ENCODE assay signal across 27 cellular contexts in the genomic region with DNA sequence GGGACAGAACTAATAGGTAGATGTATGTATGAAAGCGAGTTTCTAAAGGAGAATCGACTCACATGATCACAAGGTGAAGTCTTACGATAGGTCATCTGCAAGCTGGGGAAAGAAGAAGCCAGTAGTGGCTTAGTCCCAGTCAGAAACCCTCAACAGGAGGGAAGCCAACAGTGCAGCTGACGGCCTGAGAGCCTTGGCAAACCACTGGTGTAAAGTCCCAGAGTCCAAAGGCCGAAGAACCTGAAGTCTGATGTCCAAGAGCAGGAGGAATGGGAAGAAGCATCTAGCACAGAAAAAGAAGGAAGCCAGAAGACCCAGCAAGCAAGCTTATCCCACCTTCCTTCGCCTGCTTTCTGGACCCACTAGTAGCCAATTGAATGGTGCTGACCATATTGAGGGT.
DNase-seq lines count a peak whose midpoint lies in the region; ATAC-seq, FAIRE-seq and TF ChIP-seq lines count a peak whose summit lies in the region.
"Had no signal": no experiment of that assay in that cellular context is flagged by ENCODE, and none has a peak within 500 bp of the region (broad histone marks: within the 10 kb centered on the region; RNA-seq: fewer than 3 reads in every experiment).

No MANE protein-coding gene starts in this region.

- TF ChIP-seq CTCF in endothelial cell (IDR thresholded peaks at IDR 0.05; ENCODE audit: unreplicated experiment) (no peak), right lobe of liver (IDR thresholded peaks at IDR 0.05) (no peak), left lung (IDR thresholded peaks at IDR 0.05) (no peak)

- no peak overlapping the region for H3K27ac Mint-ChIP-seq in endothelial cell (ENCODE audit: unreplicated experiment)
- H3K27ac Mint-ChIP-seq: CD14-positive monocyte; CD4-positive, alpha-beta memory T cell; CD4-positive, CD25-positive, alpha-beta regulatory T cell had no signal

- H3K27me3 ChIP-seq in right lobe of liver (no peaks in the 10 kb centered on the region), left lung (no peaks in the 10 kb centered on the region)
- H3K27me3 ChIP-seq: BE2C, BLaER1 had no signal

- H3K9me3 Mint-ChIP-seq in endothelial cell (ENCODE audit: unreplicated experiment) = no peaks in the 10 kb centered on the region

- H3K36me3 ChIP-seq in right lobe of liver (no peaks in the 10 kb centered on the region), left lung (no peaks in the 10 kb centered on the region)
- H3K36me3 ChIP-seq: BE2C had no signal

- peak in 3 of 4 donors; percentile 41 to 77 (median 47) for ATAC-seq in right lobe of liver
- no peak for ATAC-seq in left lung
- ATAC-seq: GM12878 had no signal

- H3K36me3 Mint-ChIP-seq in endothelial cell (ENCODE audit: low read depth, unreplicated experiment) = no peaks in the 10 kb centered on the region
- H3K36me3 Mint-ChIP-seq: CD14-positive monocyte; CD4-positive, alpha-beta memory T cell; CD4-positive, CD25-positive, alpha-beta regulatory T cell; CD8-positive, alpha-beta memory T cell had no signal

- intact Hi-C loops in right lobe of liver (cut with DNase I) = no loop called here
- intact Hi-C loops in left lung (cut with DNase I) = no loop called here

- no peaks in the 10 kb centered on the region for H3K27me3 Mint-ChIP-seq in endothelial cell (ENCODE audit: unreplicated experiment)
- H3K27me3 Mint-ChIP-seq: CD4-positive, alpha-beta memory T cell; CD4-positive, CD25-positive, alpha-beta regulatory T cell; CD8-positive, alpha-beta memory T cell had no signal

- WGBS in right lobe of liver (ENCODE audit: insufficient coverage, low coverage, low lambda C conversion rate, missing lambda C conversion rate) = 79% methylated on average over 4 of the region's 6 CpGs

- H3K9me3 ChIP-seq in right lobe of liver (no peaks in the 10 kb centered on the region), left lung (peaks cover 0 to 10% of the 10 kb centered on the region in 2 donors)
- H3K9me3 ChIP-seq: BE2C had no signal

- H3K4me3 ChIP-seq in right lobe of liver = no peak overlapping the region
- H3K4me3 ChIP-seq in left lung = no peak overlapping the region
- H3K4me3 ChIP-seq: BLaER1, GM12878 had no signal

- FAIRE-seq in H54 (lab: Jason Lieb, UNC) = peak; percentile 6
- FAIRE-seq: A204.1, GM12878, GM12892, GM18507 had no signal

- H3K4me1 ChIP-seq in right lobe of liver (no peaks in the 10 kb centered on the region), left lung (peaks cover 0 to 2% of the 10 kb centered on the region in 2 donors)

- no peaks in the 10 kb centered on the region for H3K4me1 Mint-ChIP-seq in endothelial cell (ENCODE audit: unreplicated experiment)
- H3K4me1 Mint-ChIP-seq: CD14-positive monocyte; CD4-positive, alpha-beta memory T cell; CD4-positive, CD25-positive, alpha-beta regulatory T cell; CD8-positive, alpha-beta memory T cell had no signal

- H3K27ac ChIP-seq in right lobe of liver (no peak overlapping the region), left lung (no peak overlapping the region)
- H3K27ac ChIP-seq: BLaER1 had no signal

- H3K4me3 Mint-ChIP-seq in endothelial cell (ENCODE audit: unreplicated experiment) = peak overlapping the region; percentile 12
- H3K4me3 Mint-ChIP-seq: CD14-positive monocyte; CD4-positive, alpha-beta memory T cell; CD4-positive, CD25-positive, alpha-beta regulatory T cell; CD8-positive, alpha-beta memory T cell had no signal

- TF ChIP-seq POLR2A in H54 (IDR thresholded peaks at IDR 0.05; ENCODE audit: low read depth, low read length) = no peak
- TF ChIP-seq POLR2A in right lobe of liver (IDR thresholded peaks at IDR 0.05) = no peak

- DNase-seq in H54 (ENCODE audit: insufficient read length, low spot score) (no peak), endothelial cell (ENCODE audit: low spot score) (no peak), right lobe of liver (no peak), H4 (ENCODE audit: low spot score) (no peak), left lung (no peak), SIG-M5 (lab: John Stamatoyannopoulos, UW) (no peak)
- DNase-seq: 8988T; ACHN; BE2C; C1 segment of cervical spinal cord; CD4-positive, alpha-beta memory T cell; CD4-positive, CD25-positive, alpha-beta regulatory T cell; CD8-positive, alpha-beta memory T cell; COR-L47; DMS 273 treated with DMSO at 0.1 percent for 48 hours; DMS153; DMS53; DMS79; DND-41; EL; GDM1 had no signal
